ENCODE assay signal across 8 cellular contexts in genomic region chr6:85461806-85462185, GRCh38. TPM values are rescaled to one million over a fixed set of nuclear protein-coding genes. Genes with fewer than 3 reads are reported as not detected.
A peak's percentile ranks its signal among the peaks of the same experiment; 100 is the strongest.
DNase-seq lines count a peak whose midpoint lies in the region; ATAC-seq and TF ChIP-seq lines count a peak whose summit lies in the region.

No MANE protein-coding gene starts in this region.

- H3K4me1 ChIP-seq in smooth muscle cell (ENCODE audit: low read depth): peaks cover 18% of the 10 kb centered on the region
- H3K4me1 ChIP-seq in hepatocyte (ENCODE audit: insufficient read depth): no peaks in the 10 kb centered on the region

- H3K9me3 ChIP-seq in smooth muscle cell (replicated peaks; ENCODE audit: low read depth) (no peaks in the 10 kb centered on the region), hepatocyte (ENCODE audit: low read depth) (no peaks in the 10 kb centered on the region)

- H3K4me2 ChIP-seq in smooth muscle cell: peak overlapping the region; percentile 40
- no peak overlapping the region for H3K4me2 ChIP-seq in hepatocyte

- TF ChIP-seq CTCF in brain microvascular endothelial cell (IDR thresholded peaks at IDR 0.05; ENCODE audit: low read depth, low read length, missing control alignments) (no peak), smooth muscle cell (IDR thresholded peaks at IDR 0.05; ENCODE audit: borderline replicate concordance, insufficient read depth, poor library complexity, severe bottlenecking) (no peak), hepatocyte (IDR thresholded peaks at IDR 0.05; ENCODE audit: poor library complexity) (no peak)

- H3K27ac ChIP-seq in brain microvascular endothelial cell (peak overlapping the region; percentile 73), smooth muscle cell (ENCODE audit: low read depth) (peak overlapping the region; percentile 100), hepatocyte (no peak overlapping the region)

- H3K79me2 ChIP-seq in smooth muscle cell (ENCODE audit: low read depth) (peaks cover 14% of the 10 kb centered on the region), hepatocyte (no peaks in the 10 kb centered on the region)

- no peaks in the 10 kb centered on the region for H3K27me3 ChIP-seq in brain microvascular endothelial cell (replicated peaks)
- no peaks in the 10 kb centered on the region for H3K27me3 ChIP-seq in smooth muscle cell (ENCODE audit: low read depth)
- no peaks in the 10 kb centered on the region for H3K27me3 ChIP-seq in hepatocyte

- 98% methylated on average over 4 of the region's 4 CpGs for WGBS in smooth muscle cell (ENCODE audit: low lambda C conversion rate)
- WGBS in hepatocyte (ENCODE audit: low lambda C conversion rate, missing lambda C conversion rate): 89% methylated on average over 4 of the region's 4 CpGs

- no peaks in the 10 kb centered on the region for H3K36me3 ChIP-seq in brain microvascular endothelial cell (replicated peaks)
- H3K36me3 ChIP-seq in smooth muscle cell (ENCODE audit: low read depth): peaks cover 3% of the 10 kb centered on the region
- H3K36me3 ChIP-seq in hepatocyte (replicated peaks; ENCODE audit: insufficient read depth, low read depth): no peaks in the 10 kb centered on the region

- no peak overlapping the region for H2AFZ ChIP-seq in smooth muscle cell (ENCODE audit: low read depth)
- no peak overlapping the region for H2AFZ ChIP-seq in hepatocyte

- peak; percentile 1 for ATAC-seq in GM21423 (IDR thresholded peaks at IDR 0.05; ENCODE audit: unreplicated experiment)
- peak; percentile 5 for ATAC-seq in HG03342 (IDR thresholded peaks at IDR 0.05; ENCODE audit: unreplicated experiment)

- no peak overlapping the region for H3K9ac ChIP-seq in smooth muscle cell (ENCODE audit: low read depth)

- DNase-seq in brain microvascular endothelial cell (no peak), smooth muscle cell (lab: John Stamatoyannopoulos, UW; ENCODE audit: unreplicated experiment) (no peak), SW 1271 (lab: John Stamatoyannopoulos, UW) (no peak), hepatocyte (ENCODE audit: low spot score) (no peak), ACHN (no peak), cortex of kidney (lab: John Stamatoyannopoulos, UW) (no peak)

- H3F3A ChIP-seq in smooth muscle cell (ENCODE audit: low read depth): peaks cover 20% of the 10 kb centered on the region

- no peaks in the 10 kb centered on the region for H4K20me1 ChIP-seq in smooth muscle cell (ENCODE audit: low read depth)
- no peaks in the 10 kb centered on the region for H4K20me1 ChIP-seq in hepatocyte (ENCODE audit: insufficient read depth, poor library complexity, severe bottlenecking)

- H3K9me2 ChIP-seq in hepatocyte (replicated peaks; ENCODE audit: insufficient read depth): no peaks in the 10 kb centered on the region

- H3K4me3 ChIP-seq in brain microvascular endothelial cell (ENCODE audit: low read depth, low read length) (no peak overlapping the region), smooth muscle cell (no peak overlapping the region), hepatocyte (no peak overlapping the region)

- in situ Hi-C loops in brain microvascular endothelial cell (cut with HindIII; ENCODE audit: low pct_ligation_motif_present, low sequenced_read_pairs): no loop called here
- in situ Hi-C loops in ACHN (cut with HindIII; ENCODE audit: low pct_ligation_motif_present, low pct_unique_long_range_greater_than_20kb, low sequenced_read_pairs): no loop called here

RNA-seq across cellular contexts. Expression of gene NT5E, which starts 11.9 kb away (rescaled TPM):
- total RNA-seq in smooth muscle cell (124 and 137 TPM in 2 replicates), hepatocyte (1.7 and 3.0 TPM in 2 replicates)
- polyA plus RNA-seq in smooth muscle cell (72.8 and 88.6 TPM in 2 replicates), hepatocyte (1.8 and 2.0 TPM in 2 replicates)

Comparison
In these comparisons a context has a peak if more than half of its experiments do, and no peak if none do; other contexts are left out.
1. RNA of gene NT5E, which starts 11.9 kb away (total RNA-seq): 124 to 137 TPM in smooth muscle cell; 1.7 to 3.0 TPM in hepatocyte; every median in the first group is over 10 times any median in the second.